Comparison of ENCODE assay signal across 31 cellular contexts in the genomic region with DNA sequence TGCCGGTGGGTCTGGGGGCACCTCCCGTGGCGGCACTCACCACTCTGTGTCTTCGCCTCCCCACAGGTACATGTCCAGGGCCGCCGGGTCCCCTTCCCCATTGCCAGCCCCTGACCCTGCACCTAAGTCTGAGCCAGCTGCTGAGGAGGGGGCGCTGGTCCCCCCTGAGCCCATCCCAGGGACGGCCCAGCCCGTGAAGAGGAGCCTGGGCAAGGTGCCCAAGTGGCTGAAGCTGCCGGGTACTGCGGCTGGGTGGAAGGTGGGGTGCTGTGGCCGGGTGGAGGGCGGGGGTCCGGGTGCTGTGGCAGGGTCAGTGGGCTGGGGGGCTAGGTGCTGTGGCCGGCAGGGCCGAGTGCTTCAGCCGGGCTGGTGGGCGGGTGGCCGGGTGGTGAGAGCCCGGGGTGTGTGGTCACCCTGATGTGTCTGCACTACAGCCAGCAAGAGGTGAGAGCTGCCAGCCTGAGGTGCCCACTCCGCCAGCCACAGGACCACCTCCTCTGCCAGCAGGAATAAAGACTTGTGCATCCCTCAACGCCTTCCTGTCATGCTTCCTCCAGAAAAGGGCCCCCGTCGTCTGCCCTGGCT.
"Had no signal": no experiment of that assay in that cellular context is flagged by ENCODE, and none has a peak within 500 bp of the region (broad histone marks: within the 10 kb centered on the region; RNA-seq: fewer than 3 reads in every experiment).

No MANE protein-coding gene starts in this region.

- H3K4me1 Mint-ChIP-seq: activated T-helper 17 cell treated with anti-CD3 and anti-CD28 coated beads, Interleukin-2, amount 50 U/mL, for 72 hours had no signal

- H3K9me3 ChIP-seq: SJCRH30, SK-N-SH had no signal

- H3K4me3 ChIP-seq: SJCRH30 had no signal

- H3K9ac ChIP-seq: SK-N-SH had no signal

- ATAC-seq: activated T-cell treated with anti-CD3 and anti-CD28 coated beads, Interleukin-2, amount 50 U/mL, for 4 hours; activated T-helper 17 cell treated with anti-CD3 and anti-CD28 coated beads, Interleukin-2, amount 50 U/mL, for 72 hours; Panc1 had no signal

- H3K4me3 Mint-ChIP-seq: activated B cell treated with CpG ODN at 0.5 μM for 24 hours; activated CD4-positive, alpha-beta memory T cell treated with anti-CD3 and anti-CD28 coated beads for 36 hours; activated CD4-positive, alpha-beta T cell treated with anti-CD3 and anti-CD28 coated beads, Interleukin-2, amount 10 ng/mL, durations not matched to agents 24 days and 14 days; activated naive CD4-positive, alpha-beta T cell treated with anti-CD3 and anti-CD28 coated beads for 36 hours; activated naive CD8-positive, alpha-beta T cell; activated T-cell treated with anti-CD3 and anti-CD28 coated beads, Interleukin-2, amount 50 U/mL, for 4 hours; activated T-helper 17 cell treated with anti-CD3 and anti-CD28 coated beads, Interleukin-2, amount 50 U/mL, for 72 hours; brain; central memory CD8-positive, alpha-beta T cell; T-helper 1 cell treated with Interleukin-12 subunit alpha and Interleukin-12 subunit beta and Interleukin-4 antibody, amounts not matched to agents 30 μg/mL and 1 μg/mL, for 36 hours had no signal

- H3K27me3 Mint-ChIP-seq: activated B cell treated with CpG ODN at 0.5 μM for 24 hours; activated CD4-positive, alpha-beta memory T cell treated with anti-CD3 and anti-CD28 coated beads for 36 hours; activated CD4-positive, alpha-beta T cell treated with anti-CD3 and anti-CD28 coated beads, Interleukin-2, amount 10 ng/mL, durations not matched to agents 24 days and 14 days; activated naive CD8-positive, alpha-beta T cell; activated T-helper 17 cell treated with anti-CD3 and anti-CD28 coated beads, Interleukin-2, amount 50 U/mL, for 72 hours; central memory CD8-positive, alpha-beta T cell had no signal

- H3K27me3 ChIP-seq: SJCRH30 had no signal

- H3K36me3 Mint-ChIP-seq: activated CD4-positive, alpha-beta memory T cell treated with anti-CD3 and anti-CD28 coated beads for 36 hours; activated naive CD8-positive, alpha-beta T cell; brain had no signal

- DNase-seq: activated B cell treated with CpG ODN at 0.5 μM for 24 hours; activated CD4-positive, alpha-beta memory T cell treated with anti-CD3 and anti-CD28 coated beads for 36 hours; activated CD4-positive, alpha-beta T cell treated with anti-CD3 and anti-CD28 coated beads for 1 hour; activated CD4-positive, alpha-beta T cell treated with anti-CD3 and anti-CD28 coated beads, Interleukin-2, amount 10 ng/mL, durations not matched to agents 24 days and 14 days; activated CD8-positive, alpha-beta memory T cell treated with anti-CD3 and anti-CD28 coated beads for 24 hours; activated gamma-delta T cell; activated naive CD4-positive, alpha-beta T cell treated with anti-CD3 and anti-CD28 coated beads for 36 hours; activated T-cell treated with anti-CD3 and anti-CD28 coated beads, Interleukin-2, amount 50 U/mL, for 4 hours; amygdala; MM.1S; NCI-H1105; NCI-H1436; NCI-H1694 treated with DMSO at 0.1 percent for 48 hours; NCI-H2029 treated with DMSO at 0.1 percent for 48 hours; NCI-H345; NCI-H510A; NCI-H526 treated with DMSO at 0.1 percent for 48 hours; NCI-H82; OCI-M1; Right ventricle myocardium superior; RPMI8226; SJCRH30; SK-N-SH; T-helper 9 cell had no signal

- H3K27ac ChIP-seq: SJCRH30 had no signal

- H3K36me3 ChIP-seq: SJCRH30 had no signal

- H3K27ac Mint-ChIP-seq: activated B cell treated with CpG ODN at 0.5 μM for 24 hours; activated CD4-positive, alpha-beta memory T cell treated with anti-CD3 and anti-CD28 coated beads for 36 hours; activated CD4-positive, alpha-beta T cell treated with anti-CD3 and anti-CD28 coated beads, Interleukin-2, amount 10 ng/mL, durations not matched to agents 24 days and 14 days; activated naive CD4-positive, alpha-beta T cell treated with anti-CD3 and anti-CD28 coated beads for 36 hours; activated naive CD8-positive, alpha-beta T cell; activated T-helper 17 cell treated with anti-CD3 and anti-CD28 coated beads, Interleukin-2, amount 50 U/mL, for 72 hours; T-helper 1 cell treated with Interleukin-12 subunit alpha and Interleukin-12 subunit beta and Interleukin-4 antibody, amounts not matched to agents 30 μg/mL and 1 μg/mL, for 36 hours had no signal

- H3K9me3 Mint-ChIP-seq: activated B cell treated with CpG ODN at 0.5 μM for 24 hours; activated CD4-positive, alpha-beta memory T cell treated with anti-CD3 and anti-CD28 coated beads for 36 hours; activated CD4-positive, alpha-beta T cell treated with anti-CD3 and anti-CD28 coated beads, Interleukin-2, amount 10 ng/mL, durations not matched to agents 24 days and 14 days; activated naive CD4-positive, alpha-beta T cell treated with anti-CD3 and anti-CD28 coated beads for 36 hours; activated T-cell treated with anti-CD3 and anti-CD28 coated beads, Interleukin-2, amount 50 U/mL, for 4 hours; activated T-helper 17 cell treated with anti-CD3 and anti-CD28 coated beads, Interleukin-2, amount 50 U/mL, for 72 hours; brain; central memory CD8-positive, alpha-beta T cell; T-helper 1 cell treated with Interleukin-12 subunit alpha and Interleukin-12 subunit beta and Interleukin-4 antibody, amounts not matched to agents 30 μg/mL and 1 μg/mL, for 36 hours had no signal

- H3K9me2 ChIP-seq: SK-N-SH had no signal

- FAIRE-seq: astrocyte had no signal

- H3K4me2 ChIP-seq: SK-N-SH had no signal
